1 cellular context compared by ENCODE assay signal in the genomic region with DNA sequence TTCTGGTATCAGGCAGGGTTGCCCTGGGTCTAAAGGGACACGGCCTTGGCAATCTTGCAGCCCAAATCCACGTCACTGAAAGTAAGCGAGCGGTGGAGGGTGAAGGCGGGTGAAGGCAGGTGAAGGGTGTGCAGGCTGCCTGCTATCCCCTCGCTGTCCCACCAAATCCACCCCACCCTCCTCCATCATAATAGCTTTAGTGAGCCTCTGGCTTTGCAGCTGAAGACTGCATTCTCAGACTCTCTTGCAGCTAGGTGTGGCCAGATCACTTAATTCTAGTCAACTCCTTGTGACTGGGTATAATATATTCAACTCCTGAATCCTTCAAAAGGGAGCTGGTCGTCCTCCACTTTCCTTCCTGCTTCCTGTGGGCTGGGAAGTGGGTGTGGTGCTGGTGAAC.
TF ChIP-seq lines count a peak whose summit lies in the region.

No MANE protein-coding gene starts in this region.

TF ChIP-seq in GM12878, 131 proteins besides CTCF, POLR2A, EP300 and RAD21:
- TF ChIP-seq RBBP5 (conservative IDR thresholded peaks at IDR 0.05) (no peak), IKZF1 (conservative IDR thresholded peaks at IDR 0.05) (no peak), ZSCAN29 (IDR thresholded peaks at IDR 0.05) (no peak), WRNIP1 (IDR thresholded peaks at IDR 0.05; ENCODE audit: borderline replicate concordance, low read depth, low read length) (no peak), MYC (IDR thresholded peaks at IDR 0.05; ENCODE audit: insufficient read depth, insufficient read length, insufficient replicate concordance, low read length, severe bottlenecking) (no peak), PML (IDR thresholded peaks at IDR 0.05; ENCODE audit: low read length) (no peak), STAT3 (IDR thresholded peaks at IDR 0.05; ENCODE audit: low read depth, low read length) (no peak), YY1 (IDR thresholded peaks at IDR 0.05; ENCODE audit: low read depth, low read length) (no peak)
- TF ChIP-seq, protein P1, sequence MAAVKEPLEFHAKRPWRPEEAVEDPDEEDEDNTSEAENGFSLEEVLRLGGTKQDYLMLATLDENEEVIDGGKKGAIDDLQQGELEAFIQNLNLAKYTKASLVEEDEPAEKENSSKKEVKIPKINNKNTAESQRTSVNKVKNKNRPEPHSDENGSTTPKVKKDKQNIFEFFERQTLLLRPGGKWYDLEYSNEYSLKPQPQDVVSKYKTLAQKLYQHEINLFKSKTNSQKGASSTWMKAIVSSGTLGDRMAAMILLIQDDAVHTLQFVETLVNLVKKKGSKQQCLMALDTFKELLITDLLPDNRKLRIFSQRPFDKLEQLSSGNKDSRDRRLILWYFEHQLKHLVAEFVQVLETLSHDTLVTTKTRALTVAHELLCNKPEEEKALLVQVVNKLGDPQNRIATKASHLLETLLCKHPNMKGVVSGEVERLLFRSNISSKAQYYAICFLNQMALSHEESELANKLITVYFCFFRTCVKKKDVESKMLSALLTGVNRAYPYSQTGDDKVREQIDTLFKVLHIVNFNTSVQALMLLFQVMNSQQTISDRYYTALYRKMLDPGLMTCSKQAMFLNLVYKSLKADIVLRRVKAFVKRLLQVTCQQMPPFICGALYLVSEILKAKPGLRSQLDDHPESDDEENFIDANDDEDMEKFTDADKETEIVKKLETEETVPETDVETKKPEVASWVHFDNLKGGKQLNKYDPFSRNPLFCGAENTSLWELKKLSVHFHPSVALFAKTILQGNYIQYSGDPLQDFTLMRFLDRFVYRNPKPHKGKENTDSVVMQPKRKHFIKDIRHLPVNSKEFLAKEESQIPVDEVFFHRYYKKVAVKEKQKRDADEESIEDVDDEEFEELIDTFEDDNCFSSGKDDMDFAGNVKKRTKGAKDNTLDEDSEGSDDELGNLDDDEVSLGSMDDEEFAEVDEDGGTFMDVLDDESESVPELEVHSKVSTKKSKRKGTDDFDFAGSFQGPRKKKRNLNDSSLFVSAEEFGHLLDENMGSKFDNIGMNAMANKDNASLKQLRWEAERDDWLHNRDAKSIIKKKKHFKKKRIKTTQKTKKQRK (IDR thresholded peaks at IDR 0.05; ENCODE audit: low read depth, low read length): no peak
